In the genomic region with DNA sequence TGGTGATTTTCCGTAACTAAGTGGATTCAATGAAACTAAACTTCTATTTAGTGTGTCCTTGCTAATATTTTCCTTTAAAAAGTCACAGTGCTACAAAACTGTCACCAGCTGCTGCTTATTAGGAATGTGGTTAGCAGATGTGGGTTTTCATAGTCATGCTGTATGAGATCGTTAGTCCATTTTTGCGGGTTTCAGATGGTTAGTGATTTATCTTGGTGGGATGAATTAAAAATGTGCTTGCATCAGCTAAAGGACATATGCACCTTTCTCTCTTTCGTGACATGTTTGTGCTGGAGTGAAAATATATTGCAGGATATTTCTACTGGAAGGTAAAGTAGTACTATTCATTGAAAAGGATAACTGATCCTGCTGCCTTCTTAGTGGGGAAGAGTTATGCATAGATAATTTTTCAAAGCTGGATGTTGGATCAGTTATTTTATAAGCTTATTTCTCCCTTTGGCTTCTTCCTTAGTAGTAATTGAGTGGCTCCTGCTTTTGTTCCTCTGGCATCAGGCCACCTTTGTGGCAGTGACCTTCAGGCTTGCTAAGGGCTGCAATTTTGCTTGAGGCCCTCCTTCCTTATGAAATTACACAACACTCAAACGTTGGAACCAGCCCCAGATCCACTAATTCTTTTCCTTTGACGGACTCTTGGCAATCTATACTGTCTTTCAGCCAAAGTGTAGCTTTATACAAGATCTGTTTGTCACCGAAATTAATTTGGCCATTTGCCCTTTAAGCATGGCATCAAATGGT, we compare ENCODE assay signal across 9 cellular contexts. TPM values are rescaled to one million over a fixed set of nuclear protein-coding genes. Genes with fewer than 3 reads are reported as not detected.
A peak's percentile ranks its signal among the peaks of the same experiment; 100 is the strongest.
DNase-seq lines count a peak whose midpoint lies in the region; ATAC-seq, FAIRE-seq and TF ChIP-seq lines count a peak whose summit lies in the region.
"Had no signal": no experiment of that assay in that cellular context is flagged by ENCODE, and none has a peak within 500 bp of the region (broad histone marks: within the 10 kb centered on the region; RNA-seq: fewer than 3 reads in every experiment).

No MANE protein-coding gene starts in this region.

- peak; percentile 57 for FAIRE-seq in GM12878 (lab: Jason Lieb, UNC)
- FAIRE-seq: endometrium had no signal

- H3K9me3 ChIP-seq in GM12878 (replicated peaks; ENCODE audit: control insufficient read depth, insufficient read depth, low read length): no peaks in the 10 kb centered on the region
- H3K9me3 ChIP-seq in left lung: no peaks in the 10 kb centered on the region

- BruUV-seq in GM12878 (replicated peaks; lab: Mats Ljungman, UMichigan): no TSS peak

- no peaks in the 10 kb centered on the region for H3K27me3 ChIP-seq in GM12878 (replicated peaks in 1 of 2; ENCODE audit: control insufficient read depth in 2 of 2, insufficient read depth in 2 of 2, low read length in 1 of 2)
- no peaks in the 10 kb centered on the region for H3K27me3 ChIP-seq in left lung

- TF ChIP-seq EP300 in GM12878 (IDR thresholded peaks at IDR 0.05; ENCODE audit: borderline replicate concordance in 1 of 2, control insufficient read depth in 1 of 2, low read depth in 2 of 2, low read length in 2 of 2): no peak

- no peaks in the 10 kb centered on the region for H3K4me1 ChIP-seq in GM12878 (ENCODE audit: control insufficient read depth, insufficient read depth, low read length)
- H3K4me1 ChIP-seq in left lung: peaks cover 12 to 19% of the 10 kb centered on the region in 2 donors

- H3K4me3 ChIP-seq in GM12878 (no peak overlapping the region), left lung (no peak overlapping the region)

- no peak for TF ChIP-seq RAD21 in GM12878 (IDR thresholded peaks at IDR 0.05; ENCODE audit: insufficient read depth, low read depth, low read length)

- intact Hi-C loops in GM12878 (cut with micrococcal nuclease; ENCODE audit: unreplicated experiment) (no loop called here), left lung (cut with DNase I) (no loop called here)

- CTCF ChIA-PET in GM12878 (lab: Yijun Ruan, JAX): no interaction called here

- no peak overlapping the region for H3K4me2 ChIP-seq in GM12878 (ENCODE audit: control insufficient read depth, insufficient read depth)

- in situ Hi-C loops in GM12878 (cut with MboI): no loop called here

- POLR2A ChIA-PET in GM12878 (lab: Charles Lee): interaction anchor here (0.6 kb wide), 1 partner anchor 375 kb away, joined by 5 read pairs; no protein-coding TSS in a partner anchor

- WGBS in GM12878 (ENCODE audit: insufficient coverage, insufficient replicate concordance, low lambda C conversion rate, missing lambda C conversion rate): 89% methylated on average over 7 of the region's 7 CpGs

- DNase-seq in NCI-H2171 treated with DMSO at 0.1 percent for 48 hours (lab: John Stamatoyannopoulos, UW) (peak; percentile 43), NCI-H2171 (lab: John Stamatoyannopoulos, UW) (no peak), GM12878 (ENCODE audit: low read depth, low spot score) (no peak), left lung (peak in 1 of 2 donors; percentile 81), ureter (ENCODE audit: low spot score) (peak; percentile 86), putamen (ENCODE audit: low spot score) (no peak)
- no peak for DNase-seq in NK-92 treated with Interleukin-12 subunit alpha and Interleukin-12 subunit beta, amount 100 ng/mL, for 24 hours (lab: John Stamatoyannopoulos, UW)

- SMC1A ChIA-PET in GM12878 (lab: Charles Lee; ENCODE audit: uncharacterized antibody, unreplicated experiment): interaction anchor here (0.6 to 1.5 kb wide), 4 partner anchors 11 to 548 kb away, joined by 3 to 9 read pairs (median 4); no protein-coding TSS in a partner anchor

- no peak overlapping the region for H2AFZ ChIP-seq in GM12878 (ENCODE audit: control insufficient read depth, low read depth, low read length)

- RAD21 ChIA-PET in GM12878 (lab: Charles Lee; ENCODE audit: unreplicated experiment): no interaction called here

- no peaks in the 10 kb centered on the region for H3K79me2 ChIP-seq in GM12878 (ENCODE audit: control insufficient read depth, insufficient read depth, low read length)

- TF ChIP-seq POLR2A in GM12878 (IDR thresholded peaks at IDR 0.05; ENCODE audit: low read depth, low read length): no peak

- peak; percentile 64; the same call in 2 of the 3 replicates for ATAC-seq in GM12878
- peak; percentile 72 for ATAC-seq in left lung
- ATAC-seq in GM18861 (IDR thresholded peaks at IDR 0.05; ENCODE audit: unreplicated experiment): no peak

- H3K36me3 ChIP-seq in GM12878 (ENCODE audit: control insufficient read depth in 2 of 2, insufficient read depth in 2 of 2, low read length in 1 of 2) (no peaks in the 10 kb centered on the region), left lung (no peaks in the 10 kb centered on the region)

- no peaks in the 10 kb centered on the region for H4K20me1 ChIP-seq in GM12878 (ENCODE audit: control insufficient read depth, insufficient read depth)

- no peak overlapping the region for H3K27ac ChIP-seq in GM12878 (ENCODE audit: control insufficient read depth, insufficient read depth)
- peak overlapping the region; percentile 37 to 50 for H3K27ac ChIP-seq in left lung

- TF ChIP-seq CTCF in GM12878 (IDR thresholded peaks at IDR 0.05 in 2 of 3, conservative IDR thresholded peaks at IDR 0.05 in 1 of 3; ENCODE audit: control insufficient read depth in 2 of 3, extremely low read depth in 1 of 3, insufficient read depth in 1 of 3, low read depth in 3 of 3, low read length in 3 of 3) (no peak), left lung (IDR thresholded peaks at IDR 0.05) (no peak)

- no peak overlapping the region for H3K9ac ChIP-seq in GM12878 (ENCODE audit: control insufficient read depth, insufficient read depth, low read length)

TF ChIP-seq in GM12878, 131 proteins besides CTCF, POLR2A, EP300 and RAD21 (continues in another document):
- no peak for TF ChIP-seq ETV6 (conservative IDR thresholded peaks at IDR 0.05 in 1 of 2, IDR thresholded peaks at IDR 0.05 in 1 of 2; ENCODE audit: borderline replicate concordance in 1 of 2, low read depth in 1 of 2)
- no peak for TF ChIP-seq NRF1 (conservative IDR thresholded peaks at IDR 0.05; ENCODE audit: low read depth, low read length)
- peak; percentile 85 for TF ChIP-seq MTA2 (IDR thresholded peaks at IDR 0.05; ENCODE audit: low read depth)
- no peak for TF ChIP-seq HDGF (IDR thresholded peaks at IDR 0.05)

RNA-seq across cellular contexts. Expression of a gene that starts 7.5 kb away (rescaled TPM):
- total RNA-seq in GM12878 (2013; cell fraction: nucleolus; rRNA removed): 4.0 and 5.5 TPM in 2 replicates
- total RNA-seq in GM12878 (2014; rRNA removed): 5.2 and 6.9 TPM in 2 replicates
- total RNA-seq in GM12878 (2014; rRNA removed; fragmentation: Illumina TruSeq; extraction: Trizol): 4.8 and 5.5 TPM in 2 replicates
- 12.7 and 15.7 TPM in 2 replicates for total RNA-seq in GM12878 (2021)
- polyA plus RNA-seq in GM12878 (2011; ENCODE audit: low read depth): 1.5 TPM
- 6.6 TPM in 2 replicates for polyA plus RNA-seq in GM12878 (2011; rRNA removed)
- polyA plus RNA-seq in GM12878 (2011; cell fraction: cytosol; rRNA removed): 3.8 and 4.3 TPM in 2 replicates
- 7.3 and 7.5 TPM in 2 replicates for polyA plus RNA-seq in GM12878 (2011; cell fraction: nucleus; rRNA removed)
- 1.9 and 2.6 TPM in 2 replicates for polyA plus RNA-seq in GM12878 (2012)
- polyA plus RNA-seq in GM12878 (2014; fragmentation: Illumina TruSeq; extraction: Trizol): 4.7 and 4.8 TPM in 2 replicates
- polyA plus RNA-seq in GM12878 (2014; fragmentation: Nextera tagmentation; extraction: Ambion mirVana): 1 to 10 TPM; 1.2 to 1.4 TPM
- polyA plus RNA-seq in GM12878 (2014; rRNA removed): 6.5 and 7.9 TPM in 2 replicates
- polyA plus RNA-seq in GM12878 (2016; fragmentation: Nextera tagmentation; extraction: Ambion mirVana): 1 to 10 TPM; 1.3 to 2.2 TPM
- 6.2 and 7.2 TPM in 2 replicates for polyA minus RNA-seq in GM12878 (2011; rRNA and poly(A)+ RNA removed)
- polyA minus RNA-seq in GM12878 (2011; cell fraction: cytosol; rRNA and poly(A)+ RNA removed): 7.0 and 7.4 TPM in 2 replicates
- 6.0 and 7.0 TPM in 2 replicates for polyA minus RNA-seq in GM12878 (2011; cell fraction: nucleus; rRNA and poly(A)+ RNA removed)
- total RNA-seq in left lung: 10 to 100 TPM; 38.4 to 47.3 TPM
- 45.7 TPM for total RNA-seq in ureter

RNA-seq across cellular contexts. Expression of a gene that starts 47.0 kb away (rescaled TPM):
- total RNA-seq in GM12878 (2013; cell fraction: nucleolus; rRNA removed): 38.2 and 39.3 TPM in 2 replicates
- total RNA-seq in GM12878 (2014; rRNA removed) (32.4 and 34.6 TPM in 2 replicates), GM12878 (2014; rRNA removed; fragmentation: Illumina TruSeq; extraction: Trizol) (30.9 and 32.5 TPM in 2 replicates), GM12878 (2021) (80.9 and 82.2 TPM in 2 replicates), left lung (10 to 100 TPM; 24.7 to 45.5 TPM), ureter (47.4 TPM)
- polyA plus RNA-seq in GM12878 (2011; ENCODE audit: low read depth): 37.1 TPM
- polyA plus RNA-seq in GM12878 (2011; rRNA removed) (84.0 and 101 TPM in 2 replicates), GM12878 (2014; fragmentation: Illumina TruSeq; extraction: Trizol) (97.7 and 111 TPM in 2 replicates), GM12878 (2014; fragmentation: Nextera tagmentation; extraction: Ambion mirVana) (10 to 100 TPM; 52.5 to 85.8 TPM), GM12878 (2014; rRNA removed) (67.5 and 73.4 TPM in 2 replicates), GM12878 (2016; fragmentation: Nextera tagmentation; extraction: Ambion mirVana) (100 to 1,000 TPM; 126 to 131 TPM)
- polyA plus RNA-seq in GM12878 (2011; cell fraction: cytosol; rRNA removed): 78.8 and 86.9 TPM in 2 replicates
- 75.7 and 80.1 TPM in 2 replicates for polyA plus RNA-seq in GM12878 (2011; cell fraction: nucleus; rRNA removed)
- polyA plus RNA-seq in GM12878 (2012): 38.1 and 42.2 TPM in 2 replicates
- polyA minus RNA-seq in GM12878 (2011; rRNA and poly(A)+ RNA removed): 133 and 164 TPM in 2 replicates
- 25.5 and 45.0 TPM in 2 replicates for polyA minus RNA-seq in GM12878 (2011; cell fraction: cytosol; rRNA and poly(A)+ RNA removed)
- 21.5 and 43.9 TPM in 2 replicates for polyA minus RNA-seq in GM12878 (2011; cell fraction: nucleus; rRNA and poly(A)+ RNA removed)

RNA-seq across cellular contexts. Expression of a gene that starts 47.0 kb away (rescaled TPM):
- 47.3 and 60.4 TPM in 2 replicates for total RNA-seq in GM12878 (2013; cell fraction: nucleolus; rRNA removed)
- total RNA-seq in GM12878 (2014; rRNA removed): 42.0 and 44.1 TPM in 2 replicates
- 91.6 and 93.4 TPM in 2 replicates for total RNA-seq in GM12878 (2014; rRNA removed; fragmentation: Illumina TruSeq; extraction: Trizol)
- total RNA-seq in GM12878 (2021): 130 and 133 TPM in 2 replicates
- 55.6 TPM for polyA plus RNA-seq in GM12878 (2011; ENCODE audit: low read depth)
- polyA plus RNA-seq in GM12878 (2011; rRNA removed): 78.0 and 121 TPM in 2 replicates
- 164 and 178 TPM in 2 replicates for polyA plus RNA-seq in GM12878 (2011; cell fraction: cytosol; rRNA removed)
- polyA plus RNA-seq in GM12878 (2011; cell fraction: nucleus; rRNA removed): 64.6 and 64.7 TPM in 2 replicates
- 67.6 and 70.3 TPM in 2 replicates for polyA plus RNA-seq in GM12878 (2012)
- polyA plus RNA-seq in GM12878 (2014; fragmentation: Illumina TruSeq; extraction: Trizol): 136 and 159 TPM in 2 replicates
- 10 to 100 TPM; 18.5 to 52.7 TPM for polyA plus RNA-seq in GM12878 (2014; fragmentation: Nextera tagmentation; extraction: Ambion mirVana)
- 146 and 153 TPM in 2 replicates for polyA plus RNA-seq in GM12878 (2014; rRNA removed)
- polyA plus RNA-seq in GM12878 (2016; fragmentation: Nextera tagmentation; extraction: Ambion mirVana): 100 to 1,000 TPM; 101 to 103 TPM
- 65.8 and 129 TPM in 2 replicates for polyA minus RNA-seq in GM12878 (2011; rRNA and poly(A)+ RNA removed)
- 37.8 and 41.9 TPM in 2 replicates for polyA minus RNA-seq in GM12878 (2011; cell fraction: cytosol; rRNA and poly(A)+ RNA removed)
- polyA minus RNA-seq in GM12878 (2011; cell fraction: nucleus; rRNA and poly(A)+ RNA removed): 14.6 and 21.5 TPM in 2 replicates
- 10 to 100 TPM; 93.4 to 94.1 TPM for total RNA-seq in left lung
- total RNA-seq in ureter: 133 TPM

Comparison
In these comparisons a context has a peak if more than half of its experiments do, and no peak if none do; other contexts are left out.
1. DNase-seq: peak in NCI-H2171 treated with DMSO at 0.1 percent for 48 hours (single experiment) and ureter (single experiment); none in NCI-H2171 (single experiment), GM12878 (single experiment), NK-92 treated with Interleukin-12 subunit alpha and Interleukin-12 subunit beta, amount 100 ng/mL, for 24 hours (single experiment) and putamen (single experiment).